In the genomic region with DNA sequence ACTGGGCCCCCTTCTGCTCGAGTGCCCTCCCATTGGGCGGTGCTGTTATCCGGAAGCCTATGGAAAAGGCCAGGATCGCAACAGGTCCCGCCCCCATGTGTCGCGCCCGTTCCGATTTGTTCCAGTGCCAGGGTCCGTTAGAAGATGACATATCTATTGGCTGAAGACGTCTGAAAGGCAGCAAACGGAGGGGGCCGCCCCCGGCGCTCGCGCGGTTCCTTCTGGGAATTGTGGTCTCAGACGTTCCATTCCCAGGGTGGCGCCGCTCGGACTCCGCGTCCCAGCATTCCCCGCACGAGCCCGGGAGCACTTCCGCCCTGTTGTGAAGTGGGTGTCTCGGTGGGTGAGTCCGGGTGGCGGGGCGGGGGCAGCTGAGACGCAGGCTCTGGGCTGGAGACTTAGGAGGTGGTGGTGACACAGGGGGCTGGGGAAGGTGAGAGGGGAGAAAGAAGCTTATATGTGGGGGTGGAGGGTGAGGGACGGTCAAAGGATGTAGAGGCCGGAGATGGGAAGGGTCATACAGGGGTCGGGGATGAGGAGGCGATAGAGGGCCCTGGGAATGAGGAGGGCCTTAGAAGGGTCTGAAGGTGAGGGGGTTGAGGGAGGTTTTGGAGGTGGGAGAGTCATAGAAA, we compare ENCODE assay signal across 8 cellular contexts. TPM values are rescaled to one million over a fixed set of nuclear protein-coding genes. Genes with fewer than 3 reads are reported as not detected.
DNase-seq lines count a peak whose midpoint lies in the region; ATAC-seq and TF ChIP-seq lines count a peak whose summit lies in the region.

A gene (plus strand): TSS at position 297 of the 632 bp plus-strand sequence. CDS start 6,644 bp downstream, outside the sequence.

- peak within 1 kb of the TSS; percentile 80 for H3K9ac ChIP-seq in muscle layer of colon (ENCODE audit: low read length)

- intact Hi-C loops in esophagus muscularis mucosa (cut with DNase I) = loop anchor here (5.0 to 10.0 kb wide), 4 partner anchors 40 to 348 kb away; a partner anchor contains a TSS

- H3K36me3 ChIP-seq in esophagus muscularis mucosa = no peaks in the 10 kb centered on the region
- H3K36me3 ChIP-seq in muscle layer of colon (ENCODE audit: insufficient read depth, low read length) = no peaks in the 10 kb centered on the region

- TF ChIP-seq CTCF in esophagus muscularis mucosa (IDR thresholded peaks at IDR 0.05) = peak in 2 of 3 experiments; percentile 12 to 28

- TF ChIP-seq EP300 in esophagus muscularis mucosa (IDR thresholded peaks at IDR 0.05) = no peak

- no peaks in the 10 kb centered on the region for H3K27me3 ChIP-seq in esophagus muscularis mucosa
- no peaks in the 10 kb centered on the region for H3K27me3 ChIP-seq in muscle layer of colon (ENCODE audit: control insufficient read depth in 1 of 2, insufficient read depth in 2 of 2, low read length in 2 of 2)

- under 1% methylated on average over 28 of the region's 37 CpGs for WGBS in esophagus muscularis mucosa

- DNase-seq in DMS53 (lab: John Stamatoyannopoulos, UW) = peak; percentile 99
- peak; percentile 99 for DNase-seq in KBM-7
- DNase-seq in activated T-cell treated with anti-CD3 and anti-CD28 coated beads, Interleukin-2, amount 50 U/mL, for 48 hours = peak; percentile 92 to 93
- peak; percentile 99 for DNase-seq in esophagus muscularis mucosa (ENCODE audit: extremely low spot score)
- peak; percentile 64 to 66 for DNase-seq in stimulated activated CD8-positive, alpha-beta memory T cell treated with anti-CD3 and anti-CD28 coated beads, Interleukin-7, amount 100 ng/mL, for 1 hour (ENCODE audit: low read depth in 2 of 2)

- H3K4me1 ChIP-seq in esophagus muscularis mucosa (peaks cover 27 to 56% (median 41%) of the 10 kb centered on the region in 4 donors), muscle layer of colon (ENCODE audit: insufficient read depth, low read length) (peaks cover 29% of the 10 kb centered on the region)

- H3K9me3 ChIP-seq in esophagus muscularis mucosa = no peaks in the 10 kb centered on the region
- no peaks in the 10 kb centered on the region for H3K9me3 ChIP-seq in muscle layer of colon (ENCODE audit: low read length)

- peak; percentile 91 for ATAC-seq in GM21723 (IDR thresholded peaks at IDR 0.05; ENCODE audit: unreplicated experiment)

- in situ Hi-C loops in KBM-7 (cut with MboI; ENCODE audit: low pct_unique_long_range_greater_than_20kb, low sequenced_read_pairs) = loop anchor here (25.0 kb wide), 1 partner anchor 335 kb away; no protein-coding TSS in a partner anchor

- H3K27ac ChIP-seq in esophagus muscularis mucosa (replicated peaks in 1 of 4) = peak within 1 kb of the TSS; percentile 75 to 84 (median 80)
- peak within 1 kb of the TSS; percentile 68 for H3K27ac ChIP-seq in muscle layer of colon (ENCODE audit: low read depth, low read length)

- peak within 1 kb of the TSS; percentile 69 to 72 (median 70) for H3K4me3 ChIP-seq in esophagus muscularis mucosa
- H3K4me3 ChIP-seq in muscle layer of colon (ENCODE audit: low read depth in 1 of 2, low read length in 2 of 2) = peak within 1 kb of the TSS; percentile 50 to 88

- TF ChIP-seq POLR2A in esophagus muscularis mucosa (IDR thresholded peaks at IDR 0.05; ENCODE audit: low read depth) = no peak

TF ChIP-seq in PFSK-1, 5 proteins besides CTCF, POLR2A, EP300 and RAD21:
- TF ChIP-seq POLR2AphosphoS5 (IDR thresholded peaks at IDR 0.05; ENCODE audit: low read depth, low read length) (peak; percentile 75; the same call in 1 of the 2 replicates), FOXP2 (optimal IDR thresholded peaks at IDR 0.05; ENCODE audit: borderline replicate concordance, extremely low read depth, extremely low read length, insufficient read depth) (peak; percentile 58)
- TF ChIP-seq, protein P1, sequence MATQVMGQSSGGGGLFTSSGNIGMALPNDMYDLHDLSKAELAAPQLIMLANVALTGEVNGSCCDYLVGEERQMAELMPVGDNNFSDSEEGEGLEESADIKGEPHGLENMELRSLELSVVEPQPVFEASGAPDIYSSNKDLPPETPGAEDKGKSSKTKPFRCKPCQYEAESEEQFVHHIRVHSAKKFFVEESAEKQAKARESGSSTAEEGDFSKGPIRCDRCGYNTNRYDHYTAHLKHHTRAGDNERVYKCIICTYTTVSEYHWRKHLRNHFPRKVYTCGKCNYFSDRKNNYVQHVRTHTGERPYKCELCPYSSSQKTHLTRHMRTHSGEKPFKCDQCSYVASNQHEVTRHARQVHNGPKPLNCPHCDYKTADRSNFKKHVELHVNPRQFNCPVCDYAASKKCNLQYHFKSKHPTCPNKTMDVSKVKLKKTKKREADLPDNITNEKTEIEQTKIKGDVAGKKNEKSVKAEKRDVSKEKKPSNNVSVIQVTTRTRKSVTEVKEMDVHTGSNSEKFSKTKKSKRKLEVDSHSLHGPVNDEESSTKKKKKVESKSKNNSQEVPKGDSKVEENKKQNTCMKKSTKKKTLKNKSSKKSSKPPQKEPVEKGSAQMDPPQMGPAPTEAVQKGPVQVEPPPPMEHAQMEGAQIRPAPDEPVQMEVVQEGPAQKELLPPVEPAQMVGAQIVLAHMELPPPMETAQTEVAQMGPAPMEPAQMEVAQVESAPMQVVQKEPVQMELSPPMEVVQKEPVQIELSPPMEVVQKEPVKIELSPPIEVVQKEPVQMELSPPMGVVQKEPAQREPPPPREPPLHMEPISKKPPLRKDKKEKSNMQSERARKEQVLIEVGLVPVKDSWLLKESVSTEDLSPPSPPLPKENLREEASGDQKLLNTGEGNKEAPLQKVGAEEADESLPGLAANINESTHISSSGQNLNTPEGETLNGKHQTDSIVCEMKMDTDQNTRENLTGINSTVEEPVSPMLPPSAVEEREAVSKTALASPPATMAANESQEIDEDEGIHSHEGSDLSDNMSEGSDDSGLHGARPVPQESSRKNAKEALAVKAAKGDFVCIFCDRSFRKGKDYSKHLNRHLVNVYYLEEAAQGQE (IDR thresholded peaks at IDR 0.05; ENCODE audit: insufficient read depth in 1 of 2, low read depth in 2 of 2, low read length in 2 of 2) = no peak
TF ChIP-seq in PFSK-1: peak in this region for 2.

RNA-seq across cellular contexts. Expression of the gene that starts here (rescaled TPM):
- 1.7 TPM for polyA plus RNA-seq in PFSK-1 (2012; ENCODE audit: insufficient read length, low read depth)
- 1 to 10 TPM; 6.6 to 8.2 (median 7.7) TPM for total RNA-seq in esophagus muscularis mucosa

Comparison
In these comparisons a context has a peak if more than half of its experiments do, and no peak if none do; other contexts are left out.
1. Peak in every context shown above with its lines: DNase-seq, ATAC-seq, H3K4me3 ChIP-seq and H3K27ac ChIP-seq.